In the genomic region with DNA sequence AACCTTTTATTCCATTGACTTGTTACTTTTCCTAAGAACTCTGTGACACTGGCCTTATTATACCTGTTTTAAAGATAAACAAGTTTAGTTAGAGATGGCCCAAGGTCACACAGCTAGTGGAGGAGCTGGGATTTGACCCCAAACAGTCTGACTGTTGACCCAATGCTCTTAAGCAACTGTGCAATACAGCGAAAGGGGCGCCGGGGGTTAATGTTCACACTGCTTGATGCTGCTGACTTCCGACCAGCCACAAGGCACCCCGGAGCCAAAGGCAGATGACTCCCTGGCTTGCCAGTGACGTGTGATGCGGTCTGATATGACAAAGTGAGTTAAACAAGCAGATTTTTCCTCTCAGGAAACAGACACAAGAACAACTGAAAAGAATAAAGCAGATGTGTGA, we compare ENCODE assay signal across 8 cellular contexts. TPM values are rescaled to one million over a fixed set of nuclear protein-coding genes. Genes with fewer than 3 reads are reported as not detected.
DNase-seq lines count a peak whose midpoint lies in the region; ATAC-seq, FAIRE-seq and TF ChIP-seq lines count a peak whose summit lies in the region.

No MANE protein-coding gene starts in this region.

- ATAC-seq in GM18868 (IDR thresholded peaks at IDR 0.05; ENCODE audit: unreplicated experiment) (peak; percentile 85), HG03066 (IDR thresholded peaks at IDR 0.05; ENCODE audit: low read depth, unreplicated experiment) (peak; percentile 86), T-helper 17 cell (peak; percentile 98)

- H3K9ac ChIP-seq in adipocyte (ENCODE audit: low read length) (peak overlapping the region; percentile 37), kidney (ENCODE audit: low read length in 2 of 2) (no peak overlapping the region)

- H3K9me3 ChIP-seq in T-helper 17 cell (ENCODE audit: control insufficient read depth, low read length, poor library complexity, severe bottlenecking) (no peaks in the 10 kb centered on the region), adipocyte (ENCODE audit: control insufficient read depth, low read length) (no peaks in the 10 kb centered on the region), kidney (ENCODE audit: control insufficient read depth in 1 of 2, low read length in 2 of 2) (no peaks in the 10 kb centered on the region)

- H3K36me3 ChIP-seq in adipocyte (ENCODE audit: control insufficient read depth, insufficient read depth, low read length, severe bottlenecking) (peaks cover 19% of the 10 kb centered on the region), kidney (ENCODE audit: control insufficient read depth in 1 of 2, insufficient read depth in 2 of 2, low read length in 2 of 2) (no peaks in the 10 kb centered on the region)

- DNase-seq in T-helper 17 cell = peak; percentile 35 to 59 (median 49)
- peak; percentile 71 for DNase-seq in adipocyte (ENCODE audit: low read depth)
- DNase-seq in kidney = peak; percentile 92
- peak; percentile 77 to 81 for DNase-seq in stimulated activated CD4-positive, alpha-beta T cell treated with anti-CD3 and anti-CD28 coated beads, Interleukin-2, amount 100 ng/mL, for 24 hours
- DNase-seq in dedifferentiated amniotic fluid mesenchymal stem cell (ENCODE audit: extremely low spot score) = no peak
- no peak for DNase-seq in SW 1271 (lab: John Stamatoyannopoulos, UW)

- peak overlapping the region; percentile 70 for H3K4me3 Mint-ChIP-seq in T-helper 17 cell

- peaks cover 60% of the 10 kb centered on the region for H3K4me1 Mint-ChIP-seq in T-helper 17 cell

- H3K4me1 ChIP-seq in adipocyte (ENCODE audit: control insufficient read depth, insufficient read depth, low read length) (peaks cover 71% of the 10 kb centered on the region), kidney (ENCODE audit: control insufficient read depth in 1 of 2, insufficient read depth in 1 of 2, low read depth in 1 of 2, low read length in 2 of 2) (peaks cover 11 to 14% of the 10 kb centered on the region in 2 donors)

- no peaks in the 10 kb centered on the region for H3K27me3 ChIP-seq in adipocyte (replicated peaks; ENCODE audit: control insufficient read depth, insufficient read depth, low read length)

- no peak for TF ChIP-seq CTCF in kidney (IDR thresholded peaks at IDR 0.05; ENCODE audit: borderline replicate concordance, extremely low read depth, insufficient read depth)

- intact Hi-C loops in kidney (cut with DNase I) = no loop called here

- peak overlapping the region in 1 of 2 donors; percentile 51 for H3K27ac ChIP-seq in kidney (ENCODE audit: low read depth in 2 of 2, low read length in 2 of 2)

- peak overlapping the region; percentile 92 for H3K27ac Mint-ChIP-seq in T-helper 17 cell

- FAIRE-seq in kidney (lab: Jason Lieb, UNC) = peak; percentile 19

- H3K27me3 Mint-ChIP-seq in T-helper 17 cell = no peaks in the 10 kb centered on the region

- peak overlapping the region; percentile 50 for H3K4me3 ChIP-seq in adipocyte (ENCODE audit: low read length)
- peak overlapping the region; percentile 9 to 28 for H3K4me3 ChIP-seq in kidney (ENCODE audit: low read length in 2 of 2)

- no peaks in the 10 kb centered on the region for H3K36me3 Mint-ChIP-seq in T-helper 17 cell (ENCODE audit: low read depth)

RNA-seq across cellular contexts. Expression of a gene that starts 23.9 kb away (rescaled TPM):
- total RNA-seq in T-helper 17 cell (100 to 1,000 TPM; 212 to 306 TPM), kidney (138 TPM)
- polyA plus RNA-seq in kidney (ENCODE audit: insufficient read depth, low read depth, low replicate concordance) = 26.6 TPM

Comparison
In these comparisons a context has a peak if more than half of its experiments do, and no peak if none do; other contexts are left out.
1. DNase-seq: peak in T-helper 17 cell (3 of 3), adipocyte (single experiment), kidney (single experiment) and stimulated activated CD4-positive, alpha-beta T cell treated with anti-CD3 and anti-CD28 coated beads, Interleukin-2, amount 100 ng/mL, for 24 hours (2 of 2); none in dedifferentiated amniotic fluid mesenchymal stem cell (single experiment) and SW 1271 (0 of 2).
2. Peak in every context shown above with its lines, with median percentiles within 50 percentile points of each other: ATAC-seq.